Comparison of ENCODE assay signal across 8 cellular contexts in genomic region chr6:85450578-85450884, GRCh38. TPM values are rescaled to one million over a fixed set of nuclear protein-coding genes. Genes with fewer than 3 reads are reported as not detected.
DNase-seq lines count a peak whose midpoint lies in the region; ATAC-seq and TF ChIP-seq lines count a peak whose summit lies in the region.

No MANE protein-coding gene starts in this region.

- DNase-seq in AG10803 (ENCODE audit: low read depth) (no peak), RPMI7951 (ENCODE audit: low read depth) (peak; percentile 40), fibroblast of the aortic adventitia (ENCODE audit: low read depth) (peak; percentile 50), sigmoid colon (no peak), NCI-H82 treated with DMSO at 0.1 percent for 48 hours (lab: John Stamatoyannopoulos, UW; ENCODE audit: unreplicated experiment) (no peak), NCI-H146 (lab: John Stamatoyannopoulos, UW) (no peak), posterior cingulate gyrus (no peak)

- no peaks in the 10 kb centered on the region for H3K36me3 ChIP-seq in sigmoid colon

- peak overlapping the region; percentile 87 to 94 (median 89) for H3K27ac ChIP-seq in sigmoid colon

- no peak for TF ChIP-seq EP300 in sigmoid colon (IDR thresholded peaks at IDR 0.05)

- H3K4me3 ChIP-seq in AG10803 (ENCODE audit: low read length) (peak overlapping the region; percentile 88), fibroblast of the aortic adventitia (ENCODE audit: low read depth, low read length) (peak overlapping the region; percentile 91), sigmoid colon (peak overlapping the region; percentile 68 to 82 (median 76))

- no peaks in the 10 kb centered on the region for H3K27me3 ChIP-seq in sigmoid colon

- H3K4me1 ChIP-seq in sigmoid colon, result peaks cover 0 to 36% (median 27%) of the 10 kb centered on the region in 4 donors

- intact Hi-C loops in sigmoid colon (cut with DNase I) (no loop called here), posterior cingulate gyrus (cut with DNase I) (no loop called here)

- TF ChIP-seq POLR2A in sigmoid colon (IDR thresholded peaks at IDR 0.05), result no peak

- ATAC-seq in GM21390 (IDR thresholded peaks at IDR 0.05; ENCODE audit: unreplicated experiment), result peak; percentile 6

- WGBS in sigmoid colon, 2 donors, result 2 to 5% methylated on average over 13 of the region's 13 CpGs

- TF ChIP-seq CTCF in AG10803 (conservative IDR thresholded peaks at IDR 0.05; ENCODE audit: low read length) (no peak), fibroblast of the aortic adventitia (IDR thresholded peaks at IDR 0.05; ENCODE audit: insufficient read depth, low read length) (no peak), sigmoid colon (IDR thresholded peaks at IDR 0.05) (no peak)

- no peaks in the 10 kb centered on the region for H3K9me3 ChIP-seq in sigmoid colon

RNA-seq across cellular contexts. Expression of gene NT5E, which starts 0.6 kb away (rescaled TPM):
- total RNA-seq in RPMI7951 (2014; rRNA removed; shearing (Covaris generic)), result 395 and 427 TPM in 2 replicates
- 67.2 and 418 TPM in 2 replicates for total RNA-seq in fibroblast of the aortic adventitia (ENCODE audit: low replicate concordance)
- total RNA-seq in sigmoid colon, result 10 to 100 TPM; 21.7 to 70.3 (median 33.1) TPM
- polyA plus RNA-seq in sigmoid colon, result 10 to 100 TPM in 2 of 3 donors, 1 to 10 TPM in 1; 4.6 to 19.2 (median 12.7) TPM

Comparison
In these comparisons a context has a peak if more than half of its experiments do, and no peak if none do; other contexts are left out.
1. DNase-seq: peak in RPMI7951 (single experiment) and fibroblast of the aortic adventitia (single experiment); none in AG10803 (single experiment), sigmoid colon (single experiment), NCI-H82 treated with DMSO at 0.1 percent for 48 hours (single experiment), NCI-H146 (single experiment) and posterior cingulate gyrus (0 of 10).
2. Peak in every context shown above with its lines, with median percentiles within 50 percentile points of each other: H3K4me3 ChIP-seq.